2 cellular contexts compared by ENCODE assay signal in the genomic region with DNA sequence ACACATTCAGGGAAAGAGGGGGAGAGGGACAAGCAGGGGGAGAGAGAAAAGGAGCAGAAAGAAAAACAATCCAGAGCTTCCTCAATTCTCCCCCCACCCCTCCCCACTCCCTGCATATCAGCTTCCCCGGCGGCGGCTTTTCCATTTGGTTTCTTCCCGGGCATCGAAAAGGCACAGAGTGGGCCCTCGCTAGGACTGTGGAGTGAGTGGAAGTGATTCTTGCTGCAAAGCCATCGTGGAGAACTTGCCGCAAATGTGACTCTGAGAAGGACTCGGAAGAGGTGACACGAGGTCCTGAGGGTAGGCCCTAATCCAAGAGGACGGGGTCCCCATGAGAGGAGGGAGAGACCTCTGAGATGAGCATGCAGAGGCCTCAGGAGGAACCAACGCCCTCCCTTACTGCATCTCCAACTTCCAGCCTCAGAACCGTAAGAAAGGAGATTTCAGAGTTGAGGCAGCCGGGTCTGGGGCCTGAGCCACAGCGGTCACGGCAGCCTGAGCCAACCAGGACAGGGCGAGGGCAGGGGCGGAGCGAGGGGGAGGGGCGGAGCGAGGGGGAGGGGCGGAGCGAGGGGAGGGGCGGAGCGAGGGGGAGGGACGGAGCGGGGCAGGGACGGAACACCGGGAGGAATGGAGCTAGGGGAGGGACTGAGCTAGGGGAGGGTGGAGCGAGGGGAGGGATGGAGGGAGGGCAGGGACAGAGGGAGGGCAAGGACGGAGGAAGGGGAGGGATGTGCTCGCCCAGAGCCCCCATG.
TF ChIP-seq lines count a peak whose summit lies in the region.

No MANE protein-coding gene starts in this region.

TF ChIP-seq in HEK293T, 16 proteins besides CTCF, POLR2A, EP300 and RAD21:
- TF ChIP-seq, protein P1, sequence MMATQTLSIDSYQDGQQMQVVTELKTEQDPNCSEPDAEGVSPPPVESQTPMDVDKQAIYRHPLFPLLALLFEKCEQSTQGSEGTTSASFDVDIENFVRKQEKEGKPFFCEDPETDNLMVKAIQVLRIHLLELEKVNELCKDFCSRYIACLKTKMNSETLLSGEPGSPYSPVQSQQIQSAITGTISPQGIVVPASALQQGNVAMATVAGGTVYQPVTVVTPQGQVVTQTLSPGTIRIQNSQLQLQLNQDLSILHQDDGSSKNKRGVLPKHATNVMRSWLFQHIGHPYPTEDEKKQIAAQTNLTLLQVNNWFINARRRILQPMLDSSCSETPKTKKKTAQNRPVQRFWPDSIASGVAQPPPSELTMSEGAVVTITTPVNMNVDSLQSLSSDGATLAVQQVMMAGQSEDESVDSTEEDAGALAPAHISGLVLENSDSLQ (IDR thresholded peaks at IDR 0.05): no peak
- peak; percentile 48; the same call in 1 of the 2 replicates for TF ChIP-seq L3MBTL2 (conservative IDR thresholded peaks at IDR 0.05)

TF ChIP-seq in K562, 482 proteins besides CTCF, POLR2A, EP300 and RAD21 (continued from another document):
- TF ChIP-seq, protein P2, sequence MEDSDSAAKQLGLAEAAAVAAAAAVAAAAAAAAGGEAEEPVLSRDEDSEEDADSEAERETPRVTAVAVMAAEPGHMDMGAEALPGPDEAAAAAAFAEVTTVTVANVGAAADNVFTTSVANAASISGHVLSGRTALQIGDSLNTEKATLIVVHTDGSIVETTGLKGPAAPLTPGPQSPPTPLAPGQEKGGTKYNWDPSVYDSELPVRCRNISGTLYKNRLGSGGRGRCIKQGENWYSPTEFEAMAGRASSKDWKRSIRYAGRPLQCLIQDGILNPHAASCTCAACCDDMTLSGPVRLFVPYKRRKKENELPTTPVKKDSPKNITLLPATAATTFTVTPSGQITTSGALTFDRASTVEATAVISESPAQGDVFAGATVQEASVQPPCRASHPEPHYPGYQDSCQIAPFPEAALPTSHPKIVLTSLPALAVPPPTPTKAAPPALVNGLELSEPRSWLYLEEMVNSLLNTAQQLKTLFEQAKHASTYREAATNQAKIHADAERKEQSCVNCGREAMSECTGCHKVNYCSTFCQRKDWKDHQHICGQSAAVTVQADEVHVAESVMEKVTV (CRISPR knock-in tag; IDR thresholded peaks at IDR 0.05): no peak
- TF ChIP-seq, protein P3, sequence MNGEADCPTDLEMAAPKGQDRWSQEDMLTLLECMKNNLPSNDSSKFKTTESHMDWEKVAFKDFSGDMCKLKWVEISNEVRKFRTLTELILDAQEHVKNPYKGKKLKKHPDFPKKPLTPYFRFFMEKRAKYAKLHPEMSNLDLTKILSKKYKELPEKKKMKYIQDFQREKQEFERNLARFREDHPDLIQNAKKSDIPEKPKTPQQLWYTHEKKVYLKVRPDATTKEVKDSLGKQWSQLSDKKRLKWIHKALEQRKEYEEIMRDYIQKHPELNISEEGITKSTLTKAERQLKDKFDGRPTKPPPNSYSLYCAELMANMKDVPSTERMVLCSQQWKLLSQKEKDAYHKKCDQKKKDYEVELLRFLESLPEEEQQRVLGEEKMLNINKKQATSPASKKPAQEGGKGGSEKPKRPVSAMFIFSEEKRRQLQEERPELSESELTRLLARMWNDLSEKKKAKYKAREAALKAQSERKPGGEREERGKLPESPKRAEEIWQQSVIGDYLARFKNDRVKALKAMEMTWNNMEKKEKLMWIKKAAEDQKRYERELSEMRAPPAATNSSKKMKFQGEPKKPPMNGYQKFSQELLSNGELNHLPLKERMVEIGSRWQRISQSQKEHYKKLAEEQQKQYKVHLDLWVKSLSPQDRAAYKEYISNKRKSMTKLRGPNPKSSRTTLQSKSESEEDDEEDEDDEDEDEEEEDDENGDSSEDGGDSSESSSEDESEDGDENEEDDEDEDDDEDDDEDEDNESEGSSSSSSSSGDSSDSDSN (IDR thresholded peaks at IDR 0.05; ENCODE audit: borderline replicate concordance in 1 of 2, low read depth in 2 of 2, low read length in 2 of 2): no peak
